ENCODE assay signal across 1 cellular context in genomic region chr15:88388702-88389101, GRCh38.
TF ChIP-seq lines count a peak whose summit lies in the region.

No MANE protein-coding gene starts in this region.

TF ChIP-seq in HepG2, 621 proteins besides CTCF, POLR2A, EP300 and RAD21 (continued from another document):
- TF ChIP-seq PATZ1 (CRISPR knock-in tag; IDR thresholded peaks at IDR 0.05) (peak; percentile 99), ZBTB7B (CRISPR knock-in tag; IDR thresholded peaks at IDR 0.05) (peak; percentile 68), ZNF614 (CRISPR knock-in tag; IDR thresholded peaks at IDR 0.05; ENCODE audit: borderline replicate concordance) (peak; percentile 81), ZNF547 (CRISPR knock-in tag; IDR thresholded peaks at IDR 0.05) (no peak), AHDC1 (CRISPR knock-in tag; IDR thresholded peaks at IDR 0.05; ENCODE audit: borderline replicate concordance) (peak; percentile 77; the same call in 1 of the 2 replicates), BCL6 (CRISPR knock-in tag; IDR thresholded peaks at IDR 0.05) (peak; percentile 57), TEAD3 (CRISPR knock-in tag; optimal IDR thresholded peaks at IDR 0.05; ENCODE audit: borderline replicate concordance) (peak; percentile 29), DMAP1 (CRISPR knock-in tag; IDR thresholded peaks at IDR 0.05) (0 out of 2 replicates have a peak, but pooled peaks have one; percentile 17), SOX5 (CRISPR knock-in tag; IDR thresholded peaks at IDR 0.05; ENCODE audit: borderline replicate concordance) (peak; percentile 62; the same call in 1 of the 2 replicates), FOXO1 (CRISPR knock-in tag; IDR thresholded peaks at IDR 0.05) (no peak), LCORL (IDR thresholded peaks at IDR 0.05) (no peak), LCORL (CRISPR knock-in tag; IDR thresholded peaks at IDR 0.05) (no peak), ZNF562 (CRISPR knock-in tag; IDR thresholded peaks at IDR 0.05; ENCODE audit: borderline replicate concordance) (no peak), TSC22D2 (CRISPR knock-in tag; IDR thresholded peaks at IDR 0.05; ENCODE audit: borderline replicate concordance) (no peak), SAP130 (CRISPR knock-in tag; IDR thresholded peaks at IDR 0.05; ENCODE audit: low read depth) (peak; percentile 40; the same call in 1 of the 2 replicates), SOX13 (IDR thresholded peaks at IDR 0.05) (no peak), SOX13 (CRISPR knock-in tag; conservative IDR thresholded peaks at IDR 0.05 in 1 of 2, IDR thresholded peaks at IDR 0.05 in 1 of 2) (peak in 1 of 2 experiments; percentile 82; a peak in 2 of 4 replicates), TBX2 (CRISPR knock-in tag; IDR thresholded peaks at IDR 0.05; ENCODE audit: borderline replicate concordance) (peak; percentile 85), MIXL1 (CRISPR knock-in tag; IDR thresholded peaks at IDR 0.05) (peak; percentile 37; the same call in 1 of the 2 replicates), FOXK1 (CRISPR knock-in tag; IDR thresholded peaks at IDR 0.05; ENCODE audit: borderline replicate concordance, low read depth) (0 out of 2 replicates have a peak, but pooled peaks have one; percentile 19), ZNF331 (CRISPR knock-in tag; IDR thresholded peaks at IDR 0.05) (peak; percentile 80), REPIN1 (CRISPR knock-in tag; IDR thresholded peaks at IDR 0.05; ENCODE audit: borderline replicate concordance, low read depth) (no peak), TCF7 (IDR thresholded peaks at IDR 0.05; ENCODE audit: low read depth) (peak; percentile 76), CEBPG (CRISPR knock-in tag; IDR thresholded peaks at IDR 0.05) (peak; percentile 93), SALL1 (CRISPR knock-in tag; IDR thresholded peaks at IDR 0.05) (peak; percentile 51), TARDBP (CRISPR knock-in tag; IDR thresholded peaks at IDR 0.05) (peak; percentile 73)
- TF ChIP-seq, protein P1, sequence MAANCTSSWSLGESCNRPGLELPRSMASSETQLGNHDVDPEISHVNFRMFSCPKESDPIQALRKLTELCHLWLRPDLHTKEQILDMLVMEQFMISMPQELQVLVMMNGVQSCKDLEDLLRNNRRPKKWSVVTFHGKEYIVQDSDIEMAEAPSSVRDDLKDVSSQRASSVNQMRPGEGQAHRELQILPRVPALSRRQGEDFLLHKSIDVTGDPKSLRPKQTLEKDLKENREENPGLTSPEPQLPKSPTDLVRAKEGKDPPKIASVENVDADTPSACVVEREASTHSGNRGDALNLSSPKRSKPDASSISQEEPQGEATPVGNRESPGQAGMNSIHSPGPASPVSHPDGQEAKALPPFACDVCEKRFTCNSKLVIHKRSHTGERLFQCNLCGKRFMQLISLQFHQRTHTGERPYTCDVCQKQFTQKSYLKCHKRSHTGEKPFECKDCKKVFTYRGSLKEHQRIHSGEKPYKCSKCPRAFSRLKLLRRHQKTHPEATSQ (CRISPR knock-in tag; IDR thresholded peaks at IDR 0.05; ENCODE audit: borderline replicate concordance) = peak; percentile 32; the same call in 1 of the 2 replicates
- TF ChIP-seq, protein P2, sequence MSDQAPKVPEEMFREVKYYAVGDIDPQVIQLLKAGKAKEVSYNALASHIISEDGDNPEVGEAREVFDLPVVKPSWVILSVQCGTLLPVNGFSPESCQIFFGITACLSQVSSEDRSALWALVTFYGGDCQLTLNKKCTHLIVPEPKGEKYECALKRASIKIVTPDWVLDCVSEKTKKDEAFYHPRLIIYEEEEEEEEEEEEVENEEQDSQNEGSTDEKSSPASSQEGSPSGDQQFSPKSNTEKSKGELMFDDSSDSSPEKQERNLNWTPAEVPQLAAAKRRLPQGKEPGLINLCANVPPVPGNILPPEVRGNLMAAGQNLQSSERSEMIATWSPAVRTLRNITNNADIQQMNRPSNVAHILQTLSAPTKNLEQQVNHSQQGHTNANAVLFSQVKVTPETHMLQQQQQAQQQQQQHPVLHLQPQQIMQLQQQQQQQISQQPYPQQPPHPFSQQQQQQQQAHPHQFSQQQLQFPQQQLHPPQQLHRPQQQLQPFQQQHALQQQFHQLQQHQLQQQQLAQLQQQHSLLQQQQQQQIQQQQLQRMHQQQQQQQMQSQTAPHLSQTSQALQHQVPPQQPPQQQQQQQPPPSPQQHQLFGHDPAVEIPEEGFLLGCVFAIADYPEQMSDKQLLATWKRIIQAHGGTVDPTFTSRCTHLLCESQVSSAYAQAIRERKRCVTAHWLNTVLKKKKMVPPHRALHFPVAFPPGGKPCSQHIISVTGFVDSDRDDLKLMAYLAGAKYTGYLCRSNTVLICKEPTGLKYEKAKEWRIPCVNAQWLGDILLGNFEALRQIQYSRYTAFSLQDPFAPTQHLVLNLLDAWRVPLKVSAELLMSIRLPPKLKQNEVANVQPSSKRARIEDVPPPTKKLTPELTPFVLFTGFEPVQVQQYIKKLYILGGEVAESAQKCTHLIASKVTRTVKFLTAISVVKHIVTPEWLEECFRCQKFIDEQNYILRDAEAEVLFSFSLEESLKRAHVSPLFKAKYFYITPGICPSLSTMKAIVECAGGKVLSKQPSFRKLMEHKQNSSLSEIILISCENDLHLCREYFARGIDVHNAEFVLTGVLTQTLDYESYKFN (CRISPR knock-in tag; conservative IDR thresholded peaks at IDR 0.05) = peak; percentile 71
- TF ChIP-seq, protein P3, sequence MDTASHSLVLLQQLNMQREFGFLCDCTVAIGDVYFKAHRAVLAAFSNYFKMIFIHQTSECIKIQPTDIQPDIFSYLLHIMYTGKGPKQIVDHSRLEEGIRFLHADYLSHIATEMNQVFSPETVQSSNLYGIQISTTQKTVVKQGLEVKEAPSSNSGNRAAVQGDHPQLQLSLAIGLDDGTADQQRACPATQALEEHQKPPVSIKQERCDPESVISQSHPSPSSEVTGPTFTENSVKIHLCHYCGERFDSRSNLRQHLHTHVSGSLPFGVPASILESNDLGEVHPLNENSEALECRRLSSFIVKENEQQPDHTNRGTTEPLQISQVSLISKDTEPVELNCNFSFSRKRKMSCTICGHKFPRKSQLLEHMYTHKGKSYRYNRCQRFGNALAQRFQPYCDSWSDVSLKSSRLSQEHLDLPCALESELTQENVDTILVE (CRISPR knock-in tag; IDR thresholded peaks at IDR 0.05) = 0 out of 2 replicates have a peak, but pooled peaks have one; percentile 46
- TF ChIP-seq, protein P4, sequence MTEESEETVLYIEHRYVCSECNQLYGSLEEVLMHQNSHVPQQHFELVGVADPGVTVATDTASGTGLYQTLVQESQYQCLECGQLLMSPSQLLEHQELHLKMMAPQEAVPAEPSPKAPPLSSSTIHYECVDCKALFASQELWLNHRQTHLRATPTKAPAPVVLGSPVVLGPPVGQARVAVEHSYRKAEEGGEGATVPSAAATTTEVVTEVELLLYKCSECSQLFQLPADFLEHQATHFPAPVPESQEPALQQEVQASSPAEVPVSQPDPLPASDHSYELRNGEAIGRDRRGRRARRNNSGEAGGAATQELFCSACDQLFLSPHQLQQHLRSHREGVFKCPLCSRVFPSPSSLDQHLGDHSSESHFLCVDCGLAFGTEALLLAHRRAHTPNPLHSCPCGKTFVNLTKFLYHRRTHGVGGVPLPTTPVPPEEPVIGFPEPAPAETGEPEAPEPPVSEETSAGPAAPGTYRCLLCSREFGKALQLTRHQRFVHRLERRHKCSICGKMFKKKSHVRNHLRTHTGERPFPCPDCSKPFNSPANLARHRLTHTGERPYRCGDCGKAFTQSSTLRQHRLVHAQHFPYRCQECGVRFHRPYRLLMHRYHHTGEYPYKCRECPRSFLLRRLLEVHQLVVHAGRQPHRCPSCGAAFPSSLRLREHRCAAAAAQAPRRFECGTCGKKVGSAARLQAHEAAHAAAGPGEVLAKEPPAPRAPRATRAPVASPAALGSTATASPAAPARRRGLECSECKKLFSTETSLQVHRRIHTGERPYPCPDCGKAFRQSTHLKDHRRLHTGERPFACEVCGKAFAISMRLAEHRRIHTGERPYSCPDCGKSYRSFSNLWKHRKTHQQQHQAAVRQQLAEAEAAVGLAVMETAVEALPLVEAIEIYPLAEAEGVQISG (CRISPR knock-in tag; IDR thresholded peaks at IDR 0.05) = peak; percentile 25; the same call in 1 of the 2 replicates
